Comparison of ENCODE assay signal across 17 cellular contexts in genomic region chr17:70535986-70536385, GRCh38.
A peak's percentile ranks its signal among the peaks of the same experiment; 100 is the strongest.
DNase-seq lines count a peak whose midpoint lies in the region; ATAC-seq and TF ChIP-seq lines count a peak whose summit lies in the region.
"Had no signal": no experiment of that assay in that cellular context is flagged by ENCODE, and none has a peak within 500 bp of the region (broad histone marks: within the 10 kb centered on the region; RNA-seq: fewer than 3 reads in every experiment).

No MANE protein-coding gene starts in this region.

- 0 out of 2 replicates have a peak, but pooled peaks cover 3% of the 10 kb centered on the region for H3K27me3 ChIP-seq in PC-3 (ENCODE audit: low read length)

- H3K9me2 ChIP-seq in PC-3 (replicated peaks; ENCODE audit: low read length): no peaks in the 10 kb centered on the region

- CTCF ChIA-PET in PC-3 (lab: Charles Lee): no interaction called here
- CTCF ChIA-PET in activated naive CD4-positive, alpha-beta T cell treated with anti-CD3 and anti-CD28 coated beads for 36 hours (lab: Charles Lee): no interaction called here

- DNase-seq in EL (peak; percentile 28), PC-3 (peak; percentile 36), choroid plexus epithelial cell (ENCODE audit: low read depth) (peak; percentile 58), renal cortical epithelial cell (ENCODE audit: low read depth) (peak; percentile 52), NCI-H2227 treated with DMSO at 0.1 percent for 48 hours (lab: John Stamatoyannopoulos, UW) (no peak)
- DNase-seq in activated naive CD4-positive, alpha-beta T cell treated with anti-CD3 and anti-CD28 coated beads for 36 hours: no peak
- DNase-seq: CD4-positive, alpha-beta memory T cell; DND-41; H9; Karpas-422; NCI-H1436 treated with DMSO at 0.1 percent for 48 hours; NCI-H2081 treated with DMSO at 0.1 percent for 48 hours; NCI-H345; Right ventricle myocardium superior had no signal

- no peaks in the 10 kb centered on the region for H3K9me3 Mint-ChIP-seq in activated naive CD4-positive, alpha-beta T cell treated with anti-CD3 and anti-CD28 coated beads for 36 hours
- H3K9me3 Mint-ChIP-seq: H9 had no signal

- no peaks in the 10 kb centered on the region for H3F3A ChIP-seq in PC-3 (ENCODE audit: low read length, unreplicated experiment)

- no peaks in the 10 kb centered on the region for H4K20me1 ChIP-seq in PC-3 (ENCODE audit: low read length)

- no peak overlapping the region for H3K4me2 ChIP-seq in PC-3 (ENCODE audit: low read length)

- no peaks in the 10 kb centered on the region for H3K36me3 ChIP-seq in PC-3 (ENCODE audit: low read depth, low read length)

- no peaks in the 10 kb centered on the region for H3K27me3 Mint-ChIP-seq in activated naive CD4-positive, alpha-beta T cell treated with anti-CD3 and anti-CD28 coated beads for 36 hours (ENCODE audit: low read depth)
- H3K27me3 Mint-ChIP-seq: B cell; CD4-positive, alpha-beta memory T cell had no signal

- no peak overlapping the region for H3K4me3 ChIP-seq in PC-3 (ENCODE audit: low read length)
- no peak overlapping the region for H3K4me3 ChIP-seq in choroid plexus epithelial cell (ENCODE audit: low read depth, low read length)

- no peak overlapping the region for H3K4me3 Mint-ChIP-seq in activated naive CD4-positive, alpha-beta T cell treated with anti-CD3 and anti-CD28 coated beads for 36 hours
- H3K4me3 Mint-ChIP-seq: B cell; CD4-positive, alpha-beta memory T cell; H9 had no signal

- ATAC-seq in PC-3 (no peak), GM18870 (IDR thresholded peaks at IDR 0.05; ENCODE audit: unreplicated experiment) (no peak)
- ATAC-seq: SK-N-SH treated with all-trans-retinoic acid at 6 μM for 48 hours had no signal

- no TSS peak for BruUV-seq in PC-3 (replicated peaks; lab: Mats Ljungman, UMichigan)

- intact Hi-C loops in PC-3 (cut with micrococcal nuclease): no loop called here
- intact Hi-C loops in activated naive CD4-positive, alpha-beta T cell treated with anti-CD3 and anti-CD28 coated beads for 36 hours (cut with micrococcal nuclease): no loop called here

- TF ChIP-seq CTCF in PC-3 (conservative IDR thresholded peaks at IDR 0.05; ENCODE audit: low read depth, low read length): no peak
- TF ChIP-seq CTCF in choroid plexus epithelial cell (conservative IDR thresholded peaks at IDR 0.05; ENCODE audit: low read depth, low read length): no peak

- POLR2A ChIA-PET in PC-3 (lab: Charles Lee; ENCODE audit: unreplicated experiment): no interaction called here

- H3K27ac ChIP-seq in PC-3 (ENCODE audit: low read length): no peak overlapping the region

- H3K36me3 Mint-ChIP-seq in activated naive CD4-positive, alpha-beta T cell treated with anti-CD3 and anti-CD28 coated beads for 36 hours (ENCODE audit: low read depth): no peaks in the 10 kb centered on the region
- H3K36me3 Mint-ChIP-seq: CD4-positive, alpha-beta memory T cell had no signal

- no peaks in the 10 kb centered on the region for H3K79me2 ChIP-seq in PC-3 (ENCODE audit: low read length)

- no peaks in the 10 kb centered on the region for H3K9me3 ChIP-seq in PC-3 (ENCODE audit: low read length)

- H3K4me1 Mint-ChIP-seq in activated naive CD4-positive, alpha-beta T cell treated with anti-CD3 and anti-CD28 coated beads for 36 hours (ENCODE audit: low read depth): no peaks in the 10 kb centered on the region
- H3K4me1 Mint-ChIP-seq: B cell; CD4-positive, alpha-beta memory T cell had no signal

- no peak overlapping the region for H2AFZ ChIP-seq in PC-3 (ENCODE audit: low read length)

- no peak overlapping the region for H3K27ac Mint-ChIP-seq in activated naive CD4-positive, alpha-beta T cell treated with anti-CD3 and anti-CD28 coated beads for 36 hours
- H3K27ac Mint-ChIP-seq: B cell; CD4-positive, alpha-beta memory T cell; H9 had no signal

- no peak overlapping the region for H3K9ac ChIP-seq in PC-3 (ENCODE audit: low read length)

- H3K4me1 ChIP-seq in PC-3 (ENCODE audit: insufficient read depth, low read length): no peaks in the 10 kb centered on the region

Comparison
In these comparisons a context has a peak if more than half of its experiments do, and no peak if none do; other contexts are left out.
1. DNase-seq: peak in EL (single experiment), PC-3 (single experiment), choroid plexus epithelial cell (single experiment) and renal cortical epithelial cell (single experiment); none in NCI-H2227 treated with DMSO at 0.1 percent for 48 hours (single experiment) and activated naive CD4-positive, alpha-beta T cell treated with anti-CD3 and anti-CD28 coated beads for 36 hours (single experiment).